ENCODE assay signal across 2 cellular contexts in genomic region chr3:194326192-194327029, GRCh38.
TF ChIP-seq lines count a peak whose summit lies in the region.

No MANE protein-coding gene starts in this region.

TF ChIP-seq in HEK293, 187 proteins besides CTCF, POLR2A, EP300 and RAD21 (continued from another document and continues in another):
- TF ChIP-seq, protein P1, sequence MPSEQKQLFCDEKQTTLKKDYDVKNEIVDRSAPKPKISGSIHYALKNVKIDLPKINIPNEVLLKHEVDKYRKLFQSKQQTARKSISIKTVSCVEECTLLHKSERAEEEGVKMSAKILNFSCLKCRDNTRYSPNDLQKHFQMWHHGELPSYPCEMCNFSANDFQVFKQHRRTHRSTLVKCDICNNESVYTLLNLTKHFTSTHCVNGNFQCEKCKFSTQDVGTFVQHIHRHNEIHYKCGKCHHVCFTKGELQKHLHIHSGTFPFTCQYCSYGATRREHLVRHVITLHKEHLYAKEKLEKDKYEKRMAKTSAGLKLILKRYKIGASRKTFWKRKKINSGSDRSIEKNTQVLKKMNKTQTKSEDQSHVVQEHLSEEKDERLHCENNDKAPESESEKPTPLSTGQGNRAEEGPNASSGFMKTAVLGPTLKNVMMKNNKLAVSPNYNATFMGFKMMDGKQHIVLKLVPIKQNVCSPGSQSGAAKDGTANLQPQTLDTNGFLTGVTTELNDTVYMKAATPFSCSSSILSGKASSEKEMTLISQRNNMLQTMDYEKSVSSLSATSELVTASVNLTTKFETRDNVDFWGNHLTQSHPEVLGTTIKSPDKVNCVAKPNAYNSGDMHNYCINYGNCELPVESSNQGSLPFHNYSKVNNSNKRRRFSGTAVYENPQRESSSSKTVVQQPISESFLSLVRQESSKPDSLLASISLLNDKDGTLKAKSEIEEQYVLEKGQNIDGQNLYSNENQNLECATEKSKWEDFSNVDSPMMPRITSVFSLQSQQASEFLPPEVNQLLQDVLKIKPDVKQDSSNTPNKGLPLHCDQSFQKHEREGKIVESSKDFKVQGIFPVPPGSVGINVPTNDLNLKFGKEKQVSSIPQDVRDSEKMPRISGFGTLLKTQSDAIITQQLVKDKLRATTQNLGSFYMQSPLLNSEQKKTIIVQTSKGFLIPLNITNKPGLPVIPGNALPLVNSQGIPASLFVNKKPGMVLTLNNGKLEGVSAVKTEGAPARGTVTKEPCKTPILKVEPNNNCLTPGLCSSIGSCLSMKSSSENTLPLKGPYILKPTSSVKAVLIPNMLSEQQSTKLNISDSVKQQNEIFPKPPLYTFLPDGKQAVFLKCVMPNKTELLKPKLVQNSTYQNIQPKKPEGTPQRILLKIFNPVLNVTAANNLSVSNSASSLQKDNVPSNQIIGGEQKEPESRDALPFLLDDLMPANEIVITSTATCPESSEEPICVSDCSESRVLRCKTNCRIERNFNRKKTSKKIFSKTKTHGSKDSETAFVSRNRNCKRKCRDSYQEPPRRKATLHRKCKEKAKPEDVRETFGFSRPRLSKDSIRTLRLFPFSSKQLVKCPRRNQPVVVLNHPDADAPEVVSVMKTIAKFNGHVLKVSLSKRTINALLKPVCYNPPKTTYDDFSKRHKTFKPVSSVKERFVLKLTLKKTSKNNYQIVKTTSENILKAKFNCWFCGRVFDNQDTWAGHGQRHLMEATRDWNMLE (tag by site-specific recombination; conservative IDR thresholded peaks at IDR 0.05; ENCODE audit: low read depth) = no peak
- TF ChIP-seq, protein P2, sequence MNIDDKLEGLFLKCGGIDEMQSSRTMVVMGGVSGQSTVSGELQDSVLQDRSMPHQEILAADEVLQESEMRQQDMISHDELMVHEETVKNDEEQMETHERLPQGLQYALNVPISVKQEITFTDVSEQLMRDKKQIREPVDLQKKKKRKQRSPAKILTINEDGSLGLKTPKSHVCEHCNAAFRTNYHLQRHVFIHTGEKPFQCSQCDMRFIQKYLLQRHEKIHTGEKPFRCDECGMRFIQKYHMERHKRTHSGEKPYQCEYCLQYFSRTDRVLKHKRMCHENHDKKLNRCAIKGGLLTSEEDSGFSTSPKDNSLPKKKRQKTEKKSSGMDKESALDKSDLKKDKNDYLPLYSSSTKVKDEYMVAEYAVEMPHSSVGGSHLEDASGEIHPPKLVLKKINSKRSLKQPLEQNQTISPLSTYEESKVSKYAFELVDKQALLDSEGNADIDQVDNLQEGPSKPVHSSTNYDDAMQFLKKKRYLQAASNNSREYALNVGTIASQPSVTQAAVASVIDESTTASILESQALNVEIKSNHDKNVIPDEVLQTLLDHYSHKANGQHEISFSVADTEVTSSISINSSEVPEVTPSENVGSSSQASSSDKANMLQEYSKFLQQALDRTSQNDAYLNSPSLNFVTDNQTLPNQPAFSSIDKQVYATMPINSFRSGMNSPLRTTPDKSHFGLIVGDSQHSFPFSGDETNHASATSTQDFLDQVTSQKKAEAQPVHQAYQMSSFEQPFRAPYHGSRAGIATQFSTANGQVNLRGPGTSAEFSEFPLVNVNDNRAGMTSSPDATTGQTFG (tag by site-specific recombination; IDR thresholded peaks at IDR 0.05; ENCODE audit: borderline replicate concordance) = peak; percentile 53; the same call in 1 of the 2 replicates
- TF ChIP-seq INSM2 (tag by site-specific recombination; IDR thresholded peaks at IDR 0.05) (peak; percentile 70), ZNF157 (tag by site-specific recombination; IDR thresholded peaks at IDR 0.05) (peak; percentile 51), ZNF391 (tag by site-specific recombination; IDR thresholded peaks at IDR 0.05; ENCODE audit: borderline replicate concordance, low read depth) (0 out of 2 replicates have a peak, but pooled peaks have one; percentile 73), HOXD13 (CRISPR knock-in tag; IDR thresholded peaks at IDR 0.05; ENCODE audit: borderline replicate concordance) (peak; percentile 38), GLIS2 (tag by site-specific recombination; IDR thresholded peaks at IDR 0.05) (no peak), ZBTB17 (tag by site-specific recombination; IDR thresholded peaks at IDR 0.05) (peak; percentile 19), ZBTB7A (tag by site-specific recombination; IDR thresholded peaks at IDR 0.05; ENCODE audit: low read depth) (peak; percentile 92; the same call in 1 of the 2 replicates), ZNF571 (tag by site-specific recombination; IDR thresholded peaks at IDR 0.05) (peak; percentile 92)
- TF ChIP-seq, protein P3, sequence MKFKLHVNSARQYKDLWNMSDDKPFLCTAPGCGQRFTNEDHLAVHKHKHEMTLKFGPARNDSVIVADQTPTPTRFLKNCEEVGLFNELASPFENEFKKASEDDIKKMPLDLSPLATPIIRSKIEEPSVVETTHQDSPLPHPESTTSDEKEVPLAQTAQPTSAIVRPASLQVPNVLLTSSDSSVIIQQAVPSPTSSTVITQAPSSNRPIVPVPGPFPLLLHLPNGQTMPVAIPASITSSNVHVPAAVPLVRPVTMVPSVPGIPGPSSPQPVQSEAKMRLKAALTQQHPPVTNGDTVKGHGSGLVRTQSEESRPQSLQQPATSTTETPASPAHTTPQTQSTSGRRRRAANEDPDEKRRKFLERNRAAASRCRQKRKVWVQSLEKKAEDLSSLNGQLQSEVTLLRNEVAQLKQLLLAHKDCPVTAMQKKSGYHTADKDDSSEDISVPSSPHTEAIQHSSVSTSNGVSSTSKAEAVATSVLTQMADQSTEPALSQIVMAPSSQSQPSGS (tag by site-specific recombination; IDR thresholded peaks at IDR 0.05; ENCODE audit: low read depth) = no peak
- TF ChIP-seq, protein P4, sequence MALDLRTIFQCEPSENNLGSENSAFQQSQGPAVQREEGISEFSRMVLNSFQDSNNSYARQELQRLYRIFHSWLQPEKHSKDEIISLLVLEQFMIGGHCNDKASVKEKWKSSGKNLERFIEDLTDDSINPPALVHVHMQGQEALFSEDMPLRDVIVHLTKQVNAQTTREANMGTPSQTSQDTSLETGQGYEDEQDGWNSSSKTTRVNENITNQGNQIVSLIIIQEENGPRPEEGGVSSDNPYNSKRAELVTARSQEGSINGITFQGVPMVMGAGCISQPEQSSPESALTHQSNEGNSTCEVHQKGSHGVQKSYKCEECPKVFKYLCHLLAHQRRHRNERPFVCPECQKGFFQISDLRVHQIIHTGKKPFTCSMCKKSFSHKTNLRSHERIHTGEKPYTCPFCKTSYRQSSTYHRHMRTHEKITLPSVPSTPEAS (tag by site-specific recombination; IDR thresholded peaks at IDR 0.05) = peak; percentile 22; the same call in 1 of the 2 replicates

TF ChIP-seq in K562, 482 proteins besides CTCF, POLR2A, EP300 and RAD21 (continued from another document and continues in another):
- TF ChIP-seq ZNF318 (IDR thresholded peaks at IDR 0.05; ENCODE audit: borderline replicate concordance in 1 of 2, low read depth in 1 of 2) (no peak; a peak in 1 of 4 replicates), ZFP1 (CRISPR knock-in tag; IDR thresholded peaks at IDR 0.05) (no peak), SPI1 (IDR thresholded peaks at IDR 0.05; ENCODE audit: borderline replicate concordance, low read depth, low read length) (no peak), ZNF184 (CRISPR knock-in tag; IDR thresholded peaks at IDR 0.05) (no peak), E2F6 (IDR thresholded peaks at IDR 0.05; ENCODE audit: borderline replicate concordance in 1 of 2, extremely low read depth in 1 of 2, insufficient read depth in 1 of 2, insufficient read length in 1 of 2, low read depth in 1 of 2, low read length in 1 of 2, poor library complexity in 1 of 2, severe bottlenecking in 1 of 2) (no peak), RREB1 (CRISPR knock-in tag; IDR thresholded peaks at IDR 0.05) (no peak), HMG20A (CRISPR knock-in tag; conservative IDR thresholded peaks at IDR 0.05) (no peak), ZBTB33 (CRISPR knock-in tag; IDR thresholded peaks at IDR 0.05) (peak; percentile 12; the same call in 1 of the 2 replicates)
